19 cellular contexts compared by ENCODE assay signal in genomic region chr2:176385219-176385618, GRCh38.
A peak's percentile ranks its signal among the peaks of the same experiment; 100 is the strongest.
DNase-seq lines count a peak whose midpoint lies in the region; ATAC-seq, FAIRE-seq and TF ChIP-seq lines count a peak whose summit lies in the region.
"Had no signal": no experiment of that assay in that cellular context is flagged by ENCODE, and none has a peak within 500 bp of the region (broad histone marks: within the 10 kb centered on the region; RNA-seq: fewer than 3 reads in every experiment).

No MANE protein-coding gene starts in this region.

- peaks cover 0 to 34% (median 12%) of the 10 kb centered on the region in 4 donors for H3K4me1 ChIP-seq in right lobe of liver
- H3K4me1 ChIP-seq: BE2C; BLaER1 treated with 17β-estradiol and CSF1 and Interleukin-3, amounts not matched to agents 10 nM and 100 nM had no signal

- WGBS in right lobe of liver (ENCODE audit: insufficient coverage, low coverage, low lambda C conversion rate, missing lambda C conversion rate) = 11% methylated on average over 1 of the region's 1 CpG

- TF ChIP-seq CTCF in AG10803 (conservative IDR thresholded peaks at IDR 0.05; ENCODE audit: low read length) = no peak
- TF ChIP-seq CTCF in HFF-Myc (IDR thresholded peaks at IDR 0.05; ENCODE audit: low read depth, low read length, missing control alignments) = no peak
- TF ChIP-seq CTCF in fibroblast of mammary gland (conservative IDR thresholded peaks at IDR 0.05; ENCODE audit: control insufficient read depth, insufficient read depth, low read depth, low read length) = no peak
- no peak for TF ChIP-seq CTCF in right lobe of liver (IDR thresholded peaks at IDR 0.05)

- H3K9me3 ChIP-seq in right lobe of liver = no peaks in the 10 kb centered on the region
- H3K9me3 ChIP-seq: BE2C had no signal

- peak in 3 of 4 donors; percentile 35 to 54 (median 51) for ATAC-seq in right lobe of liver

- DNase-seq in AG10803 (ENCODE audit: low read depth) = peak; percentile 17
- peak; percentile 26 for DNase-seq in HFF-Myc (ENCODE audit: extremely low read depth, low read depth)
- peak; percentile 20 for DNase-seq in fibroblast of mammary gland (ENCODE audit: low read depth)
- DNase-seq in right lobe of liver = no peak
- DNase-seq in HTR-8/SVneo (ENCODE audit: insufficient read length, low spot score) = no peak
- DNase-seq in substantia nigra (lab: John Stamatoyannopoulos, UW) = no peak
- no peak for DNase-seq in SW 1271 (lab: John Stamatoyannopoulos, UW)
- DNase-seq: AML-193; BE2C; CD4-positive, alpha-beta T cell; CD8-positive, alpha-beta memory T cell; DMS 273 treated with DMSO at 0.1 percent for 48 hours; DMS79; GF-D8; GOT3; HCEC 1CT had no signal

- H3K27me3 ChIP-seq in right lobe of liver = no peaks in the 10 kb centered on the region
- H3K27me3 ChIP-seq: BE2C; BLaER1 treated with 17β-estradiol and CSF1 and Interleukin-3, amounts not matched to agents 10 nM and 100 nM had no signal

- intact Hi-C loops in right lobe of liver (cut with DNase I) = no loop called here

- FAIRE-seq in HTR-8/SVneo (lab: Jason Lieb, UNC) = no peak
- FAIRE-seq: D721Med, GM12891 had no signal

- H3K36me3 ChIP-seq in right lobe of liver = no peaks in the 10 kb centered on the region
- H3K36me3 ChIP-seq: BE2C; BLaER1 treated with 17β-estradiol and CSF1 and Interleukin-3, amounts not matched to agents 10 nM and 100 nM had no signal

- H3K27ac ChIP-seq in right lobe of liver = peak overlapping the region in 2 of 3 donors; percentile 51 to 65
- no peak overlapping the region for H3K27ac ChIP-seq in substantia nigra (ENCODE audit: low read depth, low read length, poor library complexity, severe bottlenecking)
- H3K27ac ChIP-seq: BLaER1 treated with 17β-estradiol and CSF1 and Interleukin-3, amounts not matched to agents 10 nM and 100 nM had no signal

- H3K4me3 ChIP-seq in AG10803 (ENCODE audit: low read length) (no peak overlapping the region), HFF-Myc (replicated peaks; ENCODE audit: low read depth, low read length) (no peak overlapping the region), fibroblast of mammary gland (ENCODE audit: control insufficient read depth, low read depth, low read length) (no peak overlapping the region), right lobe of liver (no peak overlapping the region)
- H3K4me3 ChIP-seq: BLaER1 treated with 17β-estradiol and CSF1 and Interleukin-3, amounts not matched to agents 10 nM and 100 nM had no signal

- no peak for TF ChIP-seq POLR2A in right lobe of liver (IDR thresholded peaks at IDR 0.05)

Comparison
In these comparisons a context has a peak if more than half of its experiments do, and no peak if none do; other contexts are left out.
1. DNase-seq: peak in AG10803 (single experiment), HFF-Myc (single experiment) and fibroblast of mammary gland (single experiment); none in right lobe of liver (0 of 3), HTR-8/SVneo (single experiment), substantia nigra (0 of 49) and SW 1271 (0 of 2).